Comparison of ENCODE assay signal across 16 cellular contexts in the genomic region with DNA sequence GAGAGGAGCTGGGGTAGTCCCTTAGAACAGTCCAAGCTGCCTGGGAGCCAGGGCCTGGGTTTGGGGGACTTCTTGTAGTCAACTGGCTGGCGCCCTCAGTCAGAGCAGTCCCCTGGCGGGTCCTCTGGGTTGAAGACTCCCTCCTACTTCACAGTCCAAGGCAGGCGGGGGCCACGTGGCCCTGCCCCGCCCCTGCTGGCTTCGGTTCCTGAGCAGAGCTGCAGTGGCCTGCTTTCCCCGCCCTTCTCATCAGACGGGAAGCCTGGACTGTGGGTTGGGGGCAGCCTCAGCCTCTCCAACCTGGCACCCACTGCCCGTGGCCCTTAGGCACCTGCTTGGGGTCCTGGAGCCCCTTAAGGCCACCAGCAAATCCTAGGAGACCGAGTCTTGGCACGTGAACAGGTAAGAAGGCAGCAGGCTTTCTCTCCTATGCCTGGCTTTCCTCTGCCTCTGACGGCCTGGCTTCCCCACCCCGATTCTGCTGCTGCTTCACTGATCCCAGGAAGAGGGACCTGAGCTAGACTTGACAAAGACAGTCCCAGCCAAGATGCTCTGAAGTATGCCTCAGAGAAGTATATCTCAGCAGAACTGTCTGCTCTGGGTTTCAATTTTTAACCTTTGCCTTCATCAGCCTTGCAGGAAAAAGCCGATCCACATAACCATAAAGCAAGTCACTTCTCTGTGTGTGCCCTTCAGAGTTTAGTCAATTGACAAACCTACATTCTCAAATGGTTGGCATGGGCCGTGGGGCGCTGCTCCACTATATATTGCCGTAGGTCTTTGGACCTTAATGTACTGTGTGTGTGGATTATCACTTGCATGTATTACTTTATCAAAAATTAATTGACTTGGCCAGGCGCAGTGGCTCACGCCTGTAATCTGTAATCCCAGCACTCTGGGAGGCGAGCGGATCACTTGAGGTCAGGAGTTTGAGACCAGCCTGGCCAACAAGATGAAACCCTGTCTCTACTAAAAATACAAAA. TPM values are rescaled to one million over a fixed set of nuclear protein-coding genes. Genes with fewer than 3 reads are reported as not detected.
A peak's percentile ranks its signal among the peaks of the same experiment; 100 is the strongest.
DNase-seq lines count a peak whose midpoint lies in the region; ATAC-seq and TF ChIP-seq lines count a peak whose summit lies in the region.
"Had no signal": no experiment of that assay in that cellular context is flagged by ENCODE, and none has a peak within 500 bp of the region (broad histone marks: within the 10 kb centered on the region; RNA-seq: fewer than 3 reads in every experiment).

No MANE protein-coding gene starts in this region.

- peak overlapping the region in 1 of 2 experiments; percentile 21 for H3K18ac ChIP-seq in mesenchymal stem cell (ENCODE audit: low read depth in 1 of 2, low read length in 2 of 2)

- H3K79me1 ChIP-seq in mesenchymal stem cell (replicated peaks; ENCODE audit: low read length, poor library complexity, severe bottlenecking), result peaks cover 1% of the 10 kb centered on the region

- peak overlapping the region in 1 of 2 experiments; percentile 45 for H2BK12ac ChIP-seq in mesenchymal stem cell (ENCODE audit: low read length in 2 of 2)

- H3K4me3 ChIP-seq in Karpas-422 (ENCODE audit: low read length), result no peak overlapping the region
- H3K4me3 ChIP-seq in epithelial cell of proximal tubule (ENCODE audit: low read depth, low read length), result peak overlapping the region; percentile 8
- no peak overlapping the region for H3K4me3 ChIP-seq in mesenchymal stem cell (ENCODE audit: insufficient read depth in 1 of 2, low read depth in 1 of 2, low read length in 2 of 2)
- peak overlapping the region; percentile 4 to 42 (median 13) for H3K4me3 ChIP-seq in subcutaneous abdominal adipose tissue (ENCODE audit: low read depth in 1 of 5, low read length in 5 of 5)

- no peak for TF ChIP-seq CTCF in epithelial cell of proximal tubule (conservative IDR thresholded peaks at IDR 0.05; ENCODE audit: low read depth, low read length)

- H2AFZ ChIP-seq in Karpas-422 (ENCODE audit: low read length) (no peak overlapping the region), mesenchymal stem cell (ENCODE audit: low read depth, low read length) (no peak overlapping the region)

- H3K4me2 ChIP-seq in Karpas-422 (ENCODE audit: low read depth, low read length, poor library complexity, severe bottlenecking) (no peak overlapping the region), mesenchymal stem cell (ENCODE audit: low read length, poor library complexity, severe bottlenecking) (no peak overlapping the region)

- no peak overlapping the region for H3K14ac ChIP-seq in mesenchymal stem cell (ENCODE audit: low read length in 2 of 2)

- H3K4ac ChIP-seq in mesenchymal stem cell (ENCODE audit: low read depth in 1 of 2, low read length in 2 of 2), result peak overlapping the region in 1 of 2 experiments; percentile 13

- no peaks in the 10 kb centered on the region for H3K79me2 ChIP-seq in Karpas-422 (ENCODE audit: low read length)

- H3K27ac ChIP-seq in Karpas-422 (ENCODE audit: low read length), result no peak overlapping the region
- H3K27ac ChIP-seq in mesenchymal stem cell (ENCODE audit: low read length, poor library complexity, severe bottlenecking), result no peak overlapping the region
- no peak overlapping the region for H3K27ac ChIP-seq in subcutaneous abdominal adipose tissue (ENCODE audit: low read depth, low read length)
- H3K27ac ChIP-seq: neutrophil had no signal

- no peak overlapping the region for H4K91ac ChIP-seq in mesenchymal stem cell (ENCODE audit: low read length)

- H3K9me3 ChIP-seq in Karpas-422 (ENCODE audit: low read length) (no peaks in the 10 kb centered on the region), mesenchymal stem cell (ENCODE audit: control insufficient read depth, low read length) (no peaks in the 10 kb centered on the region), subcutaneous abdominal adipose tissue (ENCODE audit: control insufficient read depth in 5 of 5, low read length in 5 of 5) (no peaks in the 10 kb centered on the region)
- H3K9me3 ChIP-seq: neutrophil had no signal

- H3K36me3 ChIP-seq in Karpas-422 (ENCODE audit: insufficient read depth, low read length) (no peaks in the 10 kb centered on the region; the same call in 1 of the 2 replicates), mesenchymal stem cell (ENCODE audit: control insufficient read depth in 1 of 2, insufficient read depth in 2 of 2, low read depth in 1 of 2, low read length in 2 of 2) (peaks cover 4 to 7% of the 10 kb centered on the region in 2 experiments), subcutaneous abdominal adipose tissue (ENCODE audit: control insufficient read depth in 5 of 5, insufficient read depth in 5 of 5, low read length in 5 of 5) (no peaks in the 10 kb centered on the region)

- no peak overlapping the region for H4K8ac ChIP-seq in mesenchymal stem cell (ENCODE audit: low read length)

- no peak overlapping the region for H2AK5ac ChIP-seq in mesenchymal stem cell (ENCODE audit: low read length, severe bottlenecking)

- H4K20me1 ChIP-seq in Karpas-422 (ENCODE audit: insufficient read depth, low read depth, low read length), result peaks cover 3% of the 10 kb centered on the region; the same call in 1 of the 2 replicates

- H2BK120ac ChIP-seq in mesenchymal stem cell (ENCODE audit: low read depth, low read length), result no peak overlapping the region

- no peaks in the 10 kb centered on the region for H3K4me1 ChIP-seq in Karpas-422 (ENCODE audit: low read length)
- peaks cover 16% of the 10 kb centered on the region for H3K4me1 ChIP-seq in mesenchymal stem cell (ENCODE audit: control insufficient read depth, insufficient read depth, low read depth, low read length)
- H3K4me1 ChIP-seq in subcutaneous abdominal adipose tissue (ENCODE audit: control insufficient read depth in 5 of 5, insufficient read depth in 5 of 5, low read length in 5 of 5), result peaks cover 6 to 33% (median 27%) of the 10 kb centered on the region in 5 donors

- 75% methylated on average over 19 of the region's 21 CpGs for WGBS in mesenchymal stem cell

- no peaks in the 10 kb centered on the region for H3K9me2 ChIP-seq in Karpas-422 (replicated peaks; ENCODE audit: insufficient read depth, low read length)

- H2BK15ac ChIP-seq in mesenchymal stem cell (ENCODE audit: low read depth, poor library complexity, severe bottlenecking), result no peak overlapping the region

- H3K23ac ChIP-seq in mesenchymal stem cell (ENCODE audit: low read length in 2 of 2), result no peak overlapping the region

- H3K27me3 ChIP-seq in Karpas-422 (ENCODE audit: low read length) (no peaks in the 10 kb centered on the region), mesenchymal stem cell (ENCODE audit: control insufficient read depth in 1 of 2, insufficient read depth in 1 of 2, low read length in 2 of 2) (no peaks in the 10 kb centered on the region), subcutaneous abdominal adipose tissue (ENCODE audit: control insufficient read depth in 5 of 5, insufficient read depth in 4 of 5, low read length in 5 of 5) (no peaks in the 10 kb centered on the region)
- H3K27me3 ChIP-seq: neutrophil had no signal

- no peak for ATAC-seq in HG03196 (IDR thresholded peaks at IDR 0.05; ENCODE audit: unreplicated experiment)
- ATAC-seq: stimulated activated naive B cell treated with anti-CD40 and anti-IgM and Interleukin-4, amounts not matched to agents 10 μg/mL and 1 μg/mL and 100 μg/mL, for 72 hours had no signal

- peak; percentile 61 for DNase-seq in Karpas-422
- no peak for DNase-seq in epithelial cell of proximal tubule (ENCODE audit: low read depth)
- no peak for DNase-seq in mesenchymal stem cell
- no peak for DNase-seq in hypothalamus (lab: John Stamatoyannopoulos, UW)
- DNase-seq in NCI-H1105 treated with DMSO at 0.1 percent for 48 hours (lab: John Stamatoyannopoulos, UW), result no peak
- DNase-seq in GM19238 (ENCODE audit: insufficient read length, low spot score), result no peak
- DNase-seq: activated CD4-positive, alpha-beta T cell treated with anti-CD3 and anti-CD28 coated beads, Interleukin-2, amount 50 U/mL, for 1 hour; activated gamma-delta T cell; CD4-positive, alpha-beta memory T cell; NCI-H1436; NK-92 treated with Interleukin-12 subunit alpha and Interleukin-12 subunit beta, amount 100 ng/mL, for 24 hours; stimulated activated naive B cell treated with anti-CD40 and anti-IgM and Interleukin-4, amounts not matched to agents 10 μg/mL and 1 μg/mL and 100 μg/mL, for 72 hours; SW 1271 had no signal

- H2BK5ac ChIP-seq in mesenchymal stem cell (ENCODE audit: low read depth, low read length, poor library complexity, severe bottlenecking), result no peak overlapping the region

- no peak overlapping the region for H3K9ac ChIP-seq in Karpas-422 (ENCODE audit: low read length)
- H3K9ac ChIP-seq in mesenchymal stem cell (ENCODE audit: low read length), result peak overlapping the region; percentile 35
- no peak overlapping the region for H3K9ac ChIP-seq in subcutaneous abdominal adipose tissue (ENCODE audit: low read length in 5 of 5)

RNA-seq across cellular contexts. Expression of gene SF3B3, which starts 56.3 kb away (rescaled TPM):
- total RNA-seq in Karpas-422 (2014; rRNA removed; shearing (Covaris generic); ENCODE audit: low replicate concordance), result 126 and 187 TPM in 2 replicates
- total RNA-seq in epithelial cell of proximal tubule, result 65.9 and 168 TPM in 2 replicates
- 72.0 TPM for polyA plus RNA-seq in mesenchymal stem cell (2013, experiment 1 of 2)
- 74.7 TPM for polyA plus RNA-seq in mesenchymal stem cell (2013, experiment 2 of 2)

RNA-seq across cellular contexts. Expression of gene COG4, which starts 56.6 kb away (rescaled TPM):
- total RNA-seq in Karpas-422 (2014; rRNA removed; shearing (Covaris generic); ENCODE audit: low replicate concordance), result 24.7 and 47.0 TPM in 2 replicates
- total RNA-seq in epithelial cell of proximal tubule, result 49.5 and 57.6 TPM in 2 replicates
- 31.1 TPM for polyA plus RNA-seq in mesenchymal stem cell (2013, experiment 1 of 2)
- polyA plus RNA-seq in mesenchymal stem cell (2013, experiment 2 of 2), result 32.7 TPM

Comparison
In these comparisons a context has a peak if more than half of its experiments do, and no peak if none do; other contexts are left out.
1. H3K4me3 ChIP-seq: peak in epithelial cell of proximal tubule (single experiment) and subcutaneous abdominal adipose tissue (5 of 5); none in Karpas-422 (single experiment) and mesenchymal stem cell (0 of 2).